2 cellular contexts compared by ENCODE assay signal in genomic region chr5:105877592-105877991, GRCh38.
TF ChIP-seq lines count a peak whose summit lies in the region.

No MANE protein-coding gene starts in this region.

TF ChIP-seq in SK-N-SH, 30 proteins besides CTCF, POLR2A, EP300 and RAD21 (continued from another document):
- TF ChIP-seq, protein P1, sequence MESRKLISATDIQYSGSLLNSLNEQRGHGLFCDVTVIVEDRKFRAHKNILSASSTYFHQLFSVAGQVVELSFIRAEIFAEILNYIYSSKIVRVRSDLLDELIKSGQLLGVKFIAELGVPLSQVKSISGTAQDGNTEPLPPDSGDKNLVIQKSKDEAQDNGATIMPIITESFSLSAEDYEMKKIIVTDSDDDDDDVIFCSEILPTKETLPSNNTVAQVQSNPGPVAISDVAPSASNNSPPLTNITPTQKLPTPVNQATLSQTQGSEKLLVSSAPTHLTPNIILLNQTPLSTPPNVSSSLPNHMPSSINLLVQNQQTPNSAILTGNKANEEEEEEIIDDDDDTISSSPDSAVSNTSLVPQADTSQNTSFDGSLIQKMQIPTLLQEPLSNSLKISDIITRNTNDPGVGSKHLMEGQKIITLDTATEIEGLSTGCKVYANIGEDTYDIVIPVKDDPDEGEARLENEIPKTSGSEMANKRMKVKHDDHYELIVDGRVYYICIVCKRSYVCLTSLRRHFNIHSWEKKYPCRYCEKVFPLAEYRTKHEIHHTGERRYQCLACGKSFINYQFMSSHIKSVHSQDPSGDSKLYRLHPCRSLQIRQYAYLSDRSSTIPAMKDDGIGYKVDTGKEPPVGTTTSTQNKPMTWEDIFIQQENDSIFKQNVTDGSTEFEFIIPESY (IDR thresholded peaks at IDR 0.05; ENCODE audit: borderline replicate concordance, low read depth), result no peak
- TF ChIP-seq, protein P2, sequence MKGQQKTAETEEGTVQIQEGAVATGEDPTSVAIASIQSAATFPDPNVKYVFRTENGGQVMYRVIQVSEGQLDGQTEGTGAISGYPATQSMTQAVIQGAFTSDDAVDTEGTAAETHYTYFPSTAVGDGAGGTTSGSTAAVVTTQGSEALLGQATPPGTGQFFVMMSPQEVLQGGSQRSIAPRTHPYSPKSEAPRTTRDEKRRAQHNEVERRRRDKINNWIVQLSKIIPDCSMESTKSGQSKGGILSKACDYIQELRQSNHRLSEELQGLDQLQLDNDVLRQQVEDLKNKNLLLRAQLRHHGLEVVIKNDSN (IDR thresholded peaks at IDR 0.05; ENCODE audit: borderline replicate concordance, low read depth), result no peak
- TF ChIP-seq CHD2 (IDR thresholded peaks at IDR 0.05; ENCODE audit: low read length, partially characterized antibody) (no peak), TAF1 (IDR thresholded peaks at IDR 0.05; ENCODE audit: borderline replicate concordance, low read depth, low read length) (no peak), MEF2A (IDR thresholded peaks at IDR 0.05; ENCODE audit: borderline replicate concordance, low read depth) (no peak), RFX5 (IDR thresholded peaks at IDR 0.05; ENCODE audit: low read length) (no peak), SIN3A (IDR thresholded peaks at IDR 0.05; ENCODE audit: borderline replicate concordance, low read depth, low read length) (no peak), JUND (IDR thresholded peaks at IDR 0.05) (no peak)

TF ChIP-seq in SK-N-SH treated with all-trans-retinoic acid at 6 μM for 48 hours, 23 proteins besides CTCF, POLR2A, EP300 and RAD21 (continued from another document):
- TF ChIP-seq POU6F1 (CRISPR knock-in tag; IDR thresholded peaks at IDR 0.05; ENCODE audit: borderline replicate concordance, low read depth) (no peak), ZC3H10 (CRISPR knock-in tag; IDR thresholded peaks at IDR 0.05) (no peak), BACH2 (CRISPR knock-in tag; IDR thresholded peaks at IDR 0.05; ENCODE audit: borderline replicate concordance) (no peak)
- TF ChIP-seq, protein P3, sequence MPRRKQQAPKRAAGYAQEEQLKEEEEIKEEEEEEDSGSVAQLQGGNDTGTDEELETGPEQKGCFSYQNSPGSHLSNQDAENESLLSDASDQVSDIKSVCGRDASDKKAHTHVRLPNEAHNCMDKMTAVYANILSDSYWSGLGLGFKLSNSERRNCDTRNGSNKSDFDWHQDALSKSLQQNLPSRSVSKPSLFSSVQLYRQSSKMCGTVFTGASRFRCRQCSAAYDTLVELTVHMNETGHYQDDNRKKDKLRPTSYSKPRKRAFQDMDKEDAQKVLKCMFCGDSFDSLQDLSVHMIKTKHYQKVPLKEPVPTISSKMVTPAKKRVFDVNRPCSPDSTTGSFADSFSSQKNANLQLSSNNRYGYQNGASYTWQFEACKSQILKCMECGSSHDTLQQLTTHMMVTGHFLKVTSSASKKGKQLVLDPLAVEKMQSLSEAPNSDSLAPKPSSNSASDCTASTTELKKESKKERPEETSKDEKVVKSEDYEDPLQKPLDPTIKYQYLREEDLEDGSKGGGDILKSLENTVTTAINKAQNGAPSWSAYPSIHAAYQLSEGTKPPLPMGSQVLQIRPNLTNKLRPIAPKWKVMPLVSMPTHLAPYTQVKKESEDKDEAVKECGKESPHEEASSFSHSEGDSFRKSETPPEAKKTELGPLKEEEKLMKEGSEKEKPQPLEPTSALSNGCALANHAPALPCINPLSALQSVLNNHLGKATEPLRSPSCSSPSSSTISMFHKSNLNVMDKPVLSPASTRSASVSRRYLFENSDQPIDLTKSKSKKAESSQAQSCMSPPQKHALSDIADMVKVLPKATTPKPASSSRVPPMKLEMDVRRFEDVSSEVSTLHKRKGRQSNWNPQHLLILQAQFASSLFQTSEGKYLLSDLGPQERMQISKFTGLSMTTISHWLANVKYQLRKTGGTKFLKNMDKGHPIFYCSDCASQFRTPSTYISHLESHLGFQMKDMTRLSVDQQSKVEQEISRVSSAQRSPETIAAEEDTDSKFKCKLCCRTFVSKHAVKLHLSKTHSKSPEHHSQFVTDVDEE (CRISPR knock-in tag; IDR thresholded peaks at IDR 0.05), result no peak
- TF ChIP-seq, protein P4, sequence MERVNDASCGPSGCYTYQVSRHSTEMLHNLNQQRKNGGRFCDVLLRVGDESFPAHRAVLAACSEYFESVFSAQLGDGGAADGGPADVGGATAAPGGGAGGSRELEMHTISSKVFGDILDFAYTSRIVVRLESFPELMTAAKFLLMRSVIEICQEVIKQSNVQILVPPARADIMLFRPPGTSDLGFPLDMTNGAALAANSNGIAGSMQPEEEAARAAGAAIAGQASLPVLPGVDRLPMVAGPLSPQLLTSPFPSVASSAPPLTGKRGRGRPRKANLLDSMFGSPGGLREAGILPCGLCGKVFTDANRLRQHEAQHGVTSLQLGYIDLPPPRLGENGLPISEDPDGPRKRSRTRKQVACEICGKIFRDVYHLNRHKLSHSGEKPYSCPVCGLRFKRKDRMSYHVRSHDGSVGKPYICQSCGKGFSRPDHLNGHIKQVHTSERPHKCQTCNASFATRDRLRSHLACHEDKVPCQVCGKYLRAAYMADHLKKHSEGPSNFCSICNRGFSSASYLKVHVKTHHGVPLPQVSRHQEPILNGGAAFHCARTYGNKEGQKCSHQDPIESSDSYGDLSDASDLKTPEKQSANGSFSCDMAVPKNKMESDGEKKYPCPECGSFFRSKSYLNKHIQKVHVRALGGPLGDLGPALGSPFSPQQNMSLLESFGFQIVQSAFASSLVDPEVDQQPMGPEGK (CRISPR knock-in tag; IDR thresholded peaks at IDR 0.05; ENCODE audit: borderline replicate concordance), result no peak
